ENCODE assay signal across 10 cellular contexts in genomic region chr2:121185571-121186074, GRCh38.
A peak's percentile ranks its signal among the peaks of the same experiment; 100 is the strongest.
DNase-seq lines count a peak whose midpoint lies in the region; ATAC-seq lines count a peak whose summit lies in the region.
"Had no signal": no experiment of that assay in that cellular context is flagged by ENCODE, and none has a peak within 500 bp of the region (broad histone marks: within the 10 kb centered on the region; RNA-seq: fewer than 3 reads in every experiment).

No MANE protein-coding gene starts in this region.

- H3K27ac ChIP-seq in right cardiac atrium (ENCODE audit: low read length), result no peak overlapping the region
- peak overlapping the region; percentile 66 for H3K27ac ChIP-seq in temporal lobe (ENCODE audit: low read depth, low read length)

- 74% methylated on average over 5 of the region's 5 CpGs for WGBS in right cardiac atrium

- DNase-seq in Right ventricle myocardium inferior (ENCODE audit: missing footprints) (no peak), cardiac septum (ENCODE audit: low spot score) (no peak), RPMI7951 (ENCODE audit: low read depth) (peak; percentile 73), right cardiac atrium (no peak), HK-2 (ENCODE audit: unreplicated experiment) (no peak)
- DNase-seq: activated CD4-positive, alpha-beta memory T cell treated with anti-CD3 and anti-CD28 coated beads for 36 hours; natural killer cell had no signal

- H3K27me3 ChIP-seq in right cardiac atrium (ENCODE audit: control insufficient read depth, insufficient read depth), result no peaks in the 10 kb centered on the region

- H3K4me1 ChIP-seq in right cardiac atrium (ENCODE audit: control insufficient read depth, insufficient read depth, low read length), result peaks cover 3% of the 10 kb centered on the region

- ATAC-seq in Right ventricle myocardium inferior (peak; percentile 76), right cardiac atrium (peak; percentile 43 to 66), HG03039 (IDR thresholded peaks at IDR 0.05; ENCODE audit: unreplicated experiment) (no peak), HG03135 (IDR thresholded peaks at IDR 0.05; ENCODE audit: unreplicated experiment) (no peak)

- intact Hi-C loops in Right ventricle myocardium inferior (cut with DNase I) (no loop called here), cardiac septum (cut with DNase I) (no loop called here), right cardiac atrium (cut with DNase I) (no loop called here)

- H3K4me3 ChIP-seq in right cardiac atrium (ENCODE audit: low read length), result no peak overlapping the region

- no peaks in the 10 kb centered on the region for H3K9me3 ChIP-seq in right cardiac atrium (ENCODE audit: control insufficient read depth, low read length)

Comparison
In these comparisons a context has a peak if more than half of its experiments do, and no peak if none do; other contexts are left out.
1. ATAC-seq: peak in Right ventricle myocardium inferior (single experiment) and right cardiac atrium (2 of 2); none in HG03039 (single experiment) and HG03135 (single experiment).